Comparison of ENCODE assay signal across 9 cellular contexts in genomic region chr4:145956288-145956890, GRCh38. TPM values are rescaled to one million over a fixed set of nuclear protein-coding genes. Genes with fewer than 3 reads are reported as not detected.
DNase-seq lines count a peak whose midpoint lies in the region; ATAC-seq lines count a peak whose summit lies in the region.
"Had no signal": no experiment of that assay in that cellular context is flagged by ENCODE, and none has a peak within 500 bp of the region (broad histone marks: within the 10 kb centered on the region; RNA-seq: fewer than 3 reads in every experiment).

No MANE protein-coding gene starts in this region.

- H3K4me3 Mint-ChIP-seq in activated T-cell treated with anti-CD3 and anti-CD28 coated beads, Interleukin-2, amount 50 U/mL, for 72 hours: no peak overlapping the region
- H3K4me3 Mint-ChIP-seq: activated naive CD4-positive, alpha-beta T cell treated with anti-CD3 and anti-CD28 coated beads, Interleukin-2, amount 50 U/mL, for 24 hours had no signal

- no peak overlapping the region for H3K27ac Mint-ChIP-seq in activated T-cell treated with anti-CD3 and anti-CD28 coated beads, Interleukin-2, amount 50 U/mL, for 72 hours
- H3K27ac Mint-ChIP-seq: activated naive CD4-positive, alpha-beta T cell treated with anti-CD3 and anti-CD28 coated beads, Interleukin-2, amount 50 U/mL, for 24 hours had no signal

- DNase-seq in NCI-H1417 (lab: John Stamatoyannopoulos, UW) (peak; percentile 1 to 60 (median 20)), NCI-H1417 treated with DMSO at 0.1 percent for 48 hours (lab: John Stamatoyannopoulos, UW) (no peak), NCI-H1694 treated with DMSO at 0.1 percent for 48 hours (lab: John Stamatoyannopoulos, UW) (peak; percentile 23), iris pigment epithelial cell (ENCODE audit: low read depth) (peak; percentile 51), amniotic stem cell (lab: John Stamatoyannopoulos, UW) (no peak)
- DNase-seq in activated T-cell treated with anti-CD3 and anti-CD28 coated beads, Interleukin-2, amount 50 U/mL, for 72 hours: peak; percentile 29 to 39
- peak; percentile 51 for DNase-seq in stimulated activated CD8-positive, alpha-beta memory T cell treated with anti-CD3 and anti-CD28 coated beads, Interleukin-4, amount 100 ng/mL, for 48 hours

- H3K36me3 Mint-ChIP-seq in activated T-cell treated with anti-CD3 and anti-CD28 coated beads, Interleukin-2, amount 50 U/mL, for 72 hours (ENCODE audit: insufficient read depth in 2 of 2): peaks cover 1 to 2% of the 10 kb centered on the region in 2 donors
- H3K36me3 Mint-ChIP-seq: activated naive CD4-positive, alpha-beta T cell treated with anti-CD3 and anti-CD28 coated beads, Interleukin-2, amount 50 U/mL, for 24 hours had no signal

- H3K4me1 Mint-ChIP-seq in activated T-cell treated with anti-CD3 and anti-CD28 coated beads, Interleukin-2, amount 50 U/mL, for 72 hours (ENCODE audit: low read depth): peaks cover 4% of the 10 kb centered on the region

- H3K9me3 Mint-ChIP-seq in activated T-cell treated with anti-CD3 and anti-CD28 coated beads, Interleukin-2, amount 50 U/mL, for 72 hours: peaks cover 0 to 2% of the 10 kb centered on the region in 2 donors
- H3K9me3 Mint-ChIP-seq: activated naive CD4-positive, alpha-beta T cell treated with anti-CD3 and anti-CD28 coated beads, Interleukin-2, amount 50 U/mL, for 24 hours had no signal

- peaks cover 17% of the 10 kb centered on the region for H3K27me3 Mint-ChIP-seq in activated T-cell treated with anti-CD3 and anti-CD28 coated beads, Interleukin-2, amount 50 U/mL, for 72 hours (ENCODE audit: low read depth)

- peak; percentile 56 for ATAC-seq in GM21381 (IDR thresholded peaks at IDR 0.05; ENCODE audit: unreplicated experiment)
- peak in 1 of 2 donors; percentile 25 for ATAC-seq in activated T-cell treated with anti-CD3 and anti-CD28 coated beads, Interleukin-2, amount 50 U/mL, for 72 hours (replicated peaks in 1 of 2)

RNA-seq across cellular contexts. Expression of gene ZNF827, which starts 17.8 kb away (rescaled TPM):
- total RNA-seq in activated T-cell treated with anti-CD3 and anti-CD28 coated beads, Interleukin-2, amount 50 U/mL, for 72 hours: 10 to 100 TPM; 26.0 to 39.0 TPM

Comparison
In these comparisons a context has a peak if more than half of its experiments do, and no peak if none do; other contexts are left out.
1. DNase-seq: peak in NCI-H1417 (3 of 3), NCI-H1694 treated with DMSO at 0.1 percent for 48 hours (single experiment), activated T-cell treated with anti-CD3 and anti-CD28 coated beads, Interleukin-2, amount 50 U/mL, for 72 hours (2 of 2), iris pigment epithelial cell (single experiment) and stimulated activated CD8-positive, alpha-beta memory T cell treated with anti-CD3 and anti-CD28 coated beads, Interleukin-4, amount 100 ng/mL, for 48 hours (single experiment); none in NCI-H1417 treated with DMSO at 0.1 percent for 48 hours (single experiment) and amniotic stem cell (single experiment).